Comparison of ENCODE assay signal across 9 cellular contexts in the genomic region with DNA sequence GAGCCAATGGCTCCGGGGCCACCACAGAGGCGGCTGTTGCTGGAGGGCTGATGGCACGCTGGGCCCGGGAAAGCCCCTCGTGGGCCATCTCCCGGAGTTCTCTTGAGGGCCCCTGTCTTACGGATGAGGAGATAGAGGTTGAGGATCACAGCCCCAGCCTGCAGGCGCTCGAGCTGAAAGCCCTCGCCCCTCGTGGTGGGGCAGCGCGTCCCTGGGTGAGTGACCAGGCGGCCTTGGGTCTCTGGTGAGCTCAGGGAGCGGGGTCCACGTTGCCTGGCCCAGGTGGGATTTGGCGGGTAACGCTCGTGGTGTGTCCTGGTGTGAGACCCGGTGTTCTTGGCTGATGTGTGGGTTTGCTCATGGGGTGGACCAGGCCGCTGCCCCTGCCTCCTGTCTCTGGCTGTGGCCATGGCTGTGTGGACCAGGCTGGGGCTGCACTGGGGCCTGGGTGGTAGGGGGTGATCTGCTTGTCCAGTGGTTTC. TPM values are rescaled to one million over a fixed set of nuclear protein-coding genes. Genes with fewer than 3 reads are reported as not detected.
DNase-seq lines count a peak whose midpoint lies in the region; ATAC-seq and TF ChIP-seq lines count a peak whose summit lies in the region.
"Had no signal": no experiment of that assay in that cellular context is flagged by ENCODE, and none has a peak within 500 bp of the region (broad histone marks: within the 10 kb centered on the region; RNA-seq: fewer than 3 reads in every experiment).

No MANE protein-coding gene starts in this region.

- intact Hi-C loops in right cardiac atrium (cut with DNase I): loop anchor here in 1 of 4 donors (5.0 kb wide), 1 partner anchor 42 kb away; no protein-coding TSS in a partner anchor
- intact Hi-C loops in gastrocnemius medialis (cut with DNase I; ENCODE audit: low total_unique reads): no loop called here

- DNase-seq in SK-N-MC (ENCODE audit: low read depth, low spot score) (no peak), right cardiac atrium (no peak), gastrocnemius medialis (peak in 1 of 2 donors; percentile 40), NCI-H748 (lab: John Stamatoyannopoulos, UW; ENCODE audit: unreplicated experiment) (no peak), SKM-1 (lab: John Stamatoyannopoulos, UW; ENCODE audit: unreplicated experiment) (no peak), left lobe of liver (ENCODE audit: low spot score) (no peak)
- DNase-seq: NCI-H2227 treated with DMSO at 0.1 percent for 48 hours had no signal

- peak overlapping the region; percentile 16 to 67 (median 41); a peak in 17 of 22 replicates for H3K27ac ChIP-seq in BLaER1 treated with 17β-estradiol and CSF1 and Interleukin-3, amounts not matched to agents 10 nM and 100 nM
- H3K27ac ChIP-seq in SK-N-MC: peak overlapping the region; percentile 98
- peak overlapping the region; percentile 10 for H3K27ac ChIP-seq in right cardiac atrium (ENCODE audit: low read length)
- H3K27ac ChIP-seq in gastrocnemius medialis: peak overlapping the region; percentile 92 to 97 (median 96)

- no peak for TF ChIP-seq CTCF in gastrocnemius medialis (IDR thresholded peaks at IDR 0.05 in 4 of 5, conservative IDR thresholded peaks at IDR 0.05 in 1 of 5)

- ATAC-seq in right cardiac atrium (no peak), gastrocnemius medialis (no peak), GM19328 (IDR thresholded peaks at IDR 0.05; ENCODE audit: unreplicated experiment) (no peak), left lobe of liver (no peak)

- WGBS in right cardiac atrium: 82% methylated on average over 21 of the region's 21 CpGs

- H3K36me3 ChIP-seq in BLaER1 treated with 17β-estradiol and CSF1 and Interleukin-3, amounts not matched to agents 10 nM and 100 nM: peaks cover 0 to 6% (median 0%) of the 10 kb centered on the region in 11 experiments; a peak in 2 of 22 replicates
- no peaks in the 10 kb centered on the region for H3K36me3 ChIP-seq in SK-N-MC (ENCODE audit: insufficient read depth, low read length)
- H3K36me3 ChIP-seq in gastrocnemius medialis: no peaks in the 10 kb centered on the region

- H3K4me1 ChIP-seq in BLaER1 treated with 17β-estradiol and CSF1 and Interleukin-3, amounts not matched to agents 10 nM and 100 nM: peaks cover 86 to 97% (median 94%) of the 10 kb centered on the region in 10 experiments
- H3K4me1 ChIP-seq in right cardiac atrium (ENCODE audit: control insufficient read depth, insufficient read depth, low read length) (peaks cover 23% of the 10 kb centered on the region), gastrocnemius medialis (peaks cover 83 to 84% of the 10 kb centered on the region in 2 donors)

- TF ChIP-seq POLR2A in gastrocnemius medialis (IDR thresholded peaks at IDR 0.05): no peak

- in situ Hi-C loops in gastrocnemius medialis (cut with MboI; ENCODE audit: low sequenced_read_pairs in 4 of 4): no loop called here

- no peaks in the 10 kb centered on the region for H3K27me3 ChIP-seq in BLaER1 treated with 17β-estradiol and CSF1 and Interleukin-3, amounts not matched to agents 10 nM and 100 nM
- H3K27me3 ChIP-seq in right cardiac atrium (ENCODE audit: control insufficient read depth, insufficient read depth): no peaks in the 10 kb centered on the region
- no peaks in the 10 kb centered on the region for H3K27me3 ChIP-seq in gastrocnemius medialis

- H3K4me2 ChIP-seq in BLaER1 treated with 17β-estradiol and CSF1 and Interleukin-3, amounts not matched to agents 10 nM and 100 nM: peak overlapping the region; percentile 66 to 92 (median 79)

- H3K9me3 ChIP-seq in BLaER1 treated with 17β-estradiol and CSF1 and Interleukin-3, amounts not matched to agents 10 nM and 100 nM (replicated peaks in 1 of 11): no peaks in the 10 kb centered on the region
- H3K9me3 ChIP-seq in SK-N-MC (ENCODE audit: low read depth, low read length): no peaks in the 10 kb centered on the region
- no peaks in the 10 kb centered on the region for H3K9me3 ChIP-seq in right cardiac atrium (ENCODE audit: control insufficient read depth, low read length)
- no peaks in the 10 kb centered on the region for H3K9me3 ChIP-seq in gastrocnemius medialis

- H3K4me3 ChIP-seq in BLaER1 treated with 17β-estradiol and CSF1 and Interleukin-3, amounts not matched to agents 10 nM and 100 nM: peak overlapping the region in 1 of 10 experiments; percentile 3; a peak in 1 of 20 replicates
- H3K4me3 ChIP-seq in SK-N-MC: no peak overlapping the region; the same call in 1 of the 2 replicates
- H3K4me3 ChIP-seq in right cardiac atrium (ENCODE audit: low read length): no peak overlapping the region
- no peak overlapping the region for H3K4me3 ChIP-seq in gastrocnemius medialis

- peak overlapping the region; percentile 34 to 66 (median 48); a peak in 21 of 22 replicates for H3K9ac ChIP-seq in BLaER1 treated with 17β-estradiol and CSF1 and Interleukin-3, amounts not matched to agents 10 nM and 100 nM
- no peak overlapping the region for H3K9ac ChIP-seq in SK-N-MC (ENCODE audit: insufficient read length)

- H4K20me1 ChIP-seq in BLaER1 treated with 17β-estradiol and CSF1 and Interleukin-3, amounts not matched to agents 10 nM and 100 nM: peaks cover 85 to 100% (median 96%) of the 10 kb centered on the region in 11 experiments

RNA-seq across cellular contexts. Expression of a gene that starts 38.9 kb away (rescaled TPM):
- total RNA-seq in right cardiac atrium: 10 to 100 TPM; 48.1 to 72.3 (median 61.7) TPM
- polyA plus RNA-seq in right cardiac atrium: 66.0 TPM
- 100 to 1,000 TPM in 3 of 4 donors, 10 to 100 TPM in 1; 70.8 to 224 (median 160) TPM for total RNA-seq in gastrocnemius medialis
- 163 TPM for total RNA-seq in left lobe of liver

Comparison
In these comparisons a context has a peak if more than half of its experiments do, and no peak if none do; other contexts are left out.
1. H3K27ac ChIP-seq: peak in every context shown above with its lines; median percentile 98 in SK-N-MC; 96 in gastrocnemius medialis; 41 in BLaER1 treated with 17β-estradiol and CSF1 and Interleukin-3, amounts not matched to agents 10 nM and 100 nM; 10 in right cardiac atrium.